ENCODE assay signal across 8 cellular contexts in the genomic region with DNA sequence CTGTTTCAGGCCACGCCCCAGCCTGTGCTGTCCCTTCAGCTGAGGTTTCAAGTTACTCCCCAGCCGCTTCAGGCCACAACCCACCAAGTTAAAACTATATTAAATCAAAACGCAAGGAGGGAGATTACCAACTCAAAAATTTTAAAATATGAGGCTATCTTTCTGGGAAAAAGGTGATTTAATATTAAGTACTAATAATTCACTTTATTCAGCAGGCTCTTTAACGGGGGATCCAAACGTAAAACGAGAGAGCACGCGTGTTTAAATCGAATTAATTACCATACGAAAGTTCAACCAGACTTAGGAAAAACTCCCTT. TPM values are rescaled to one million over a fixed set of nuclear protein-coding genes. Genes with fewer than 3 reads are reported as not detected.
DNase-seq lines count a peak whose midpoint lies in the region; ATAC-seq, FAIRE-seq and TF ChIP-seq lines count a peak whose summit lies in the region.

No MANE protein-coding gene starts in this region.

- DNase-seq in HTR-8/SVneo (ENCODE audit: insufficient read length, low spot score) (peak; percentile 57), choroid plexus epithelial cell (ENCODE audit: low read depth) (peak; percentile 78), lower lobe of right lung (peak; percentile 65), aorta (peak; percentile 74 to 87), Ammon's horn (ENCODE audit: low spot score) (no peak), medulla oblongata (ENCODE audit: extremely low spot score) (no peak)

- no peak overlapping the region for H3K4me3 ChIP-seq in DOHH2 (ENCODE audit: low read length)
- H3K4me3 ChIP-seq in choroid plexus epithelial cell (ENCODE audit: low read depth, low read length), result peak overlapping the region; percentile 56
- peak overlapping the region; percentile 45 for H3K4me3 ChIP-seq in lower lobe of right lung
- H3K4me3 ChIP-seq in aorta (ENCODE audit: low read length in 2 of 2), result peak overlapping the region; percentile 31 to 36

- no peak for FAIRE-seq in HTR-8/SVneo (lab: Jason Lieb, UNC)

- H4K20me1 ChIP-seq in DOHH2 (ENCODE audit: control insufficient read depth, insufficient read depth, low read depth, low read length), result no peaks in the 10 kb centered on the region

- H3K9me2 ChIP-seq in DOHH2 (replicated peaks; ENCODE audit: control insufficient read depth, low read length), result no peaks in the 10 kb centered on the region

- peak; percentile 72 for ATAC-seq in GM21447 (IDR thresholded peaks at IDR 0.05; ENCODE audit: unreplicated experiment)
- peak; percentile 81 to 91 for ATAC-seq in lower lobe of right lung
- peak; percentile 83 for ATAC-seq in aorta (ENCODE audit: low FRiP score)

- H3K27me3 ChIP-seq in DOHH2 (ENCODE audit: control insufficient read depth, low read length), result peaks cover 27% of the 10 kb centered on the region
- no peaks in the 10 kb centered on the region for H3K27me3 ChIP-seq in lower lobe of right lung (ENCODE audit: low read depth)
- no peaks in the 10 kb centered on the region for H3K27me3 ChIP-seq in aorta (ENCODE audit: control insufficient read depth in 1 of 2, insufficient read depth in 2 of 2, low read length in 1 of 2)

- no peak overlapping the region for H3K27ac ChIP-seq in DOHH2 (ENCODE audit: low read depth, low read length)
- H3K27ac ChIP-seq in lower lobe of right lung, result no peak overlapping the region
- no peak overlapping the region for H3K27ac ChIP-seq in aorta (ENCODE audit: low read depth in 1 of 2, low read length in 2 of 2)

- TF ChIP-seq CTCF in DOHH2 (IDR thresholded peaks at IDR 0.05; ENCODE audit: low read depth, low read length, poor library complexity, severe bottlenecking), result no peak
- TF ChIP-seq CTCF in choroid plexus epithelial cell (conservative IDR thresholded peaks at IDR 0.05; ENCODE audit: low read depth, low read length), result no peak
- TF ChIP-seq CTCF in lower lobe of right lung (IDR thresholded peaks at IDR 0.05), result no peak

- H3F3A ChIP-seq in DOHH2 (ENCODE audit: control insufficient read depth, insufficient read depth), result no peaks in the 10 kb centered on the region

- intact Hi-C loops in lower lobe of right lung (cut with DNase I), result no loop called here
- intact Hi-C loops in aorta (cut with DNase I), result loop anchor here (1.0 to 5.0 kb wide), 4 partner anchors 33 to 115 kb away; no protein-coding TSS in a partner anchor

- no peaks in the 10 kb centered on the region for H3K9me3 ChIP-seq in DOHH2 (ENCODE audit: control insufficient read depth, insufficient read depth, low read length)
- H3K9me3 ChIP-seq in lower lobe of right lung, result no peaks in the 10 kb centered on the region
- no peaks in the 10 kb centered on the region for H3K9me3 ChIP-seq in aorta (ENCODE audit: control insufficient read depth, low read length)

- no peaks in the 10 kb centered on the region for H3K79me2 ChIP-seq in DOHH2 (ENCODE audit: control insufficient read depth, low read length)

- H3K4me1 ChIP-seq in DOHH2 (ENCODE audit: control insufficient read depth, low read length) (peaks cover 4% of the 10 kb centered on the region; the same call in 1 of the 2 replicates), lower lobe of right lung (no peaks in the 10 kb centered on the region), aorta (ENCODE audit: control insufficient read depth in 1 of 2, insufficient read depth in 2 of 2, low read length in 2 of 2) (no peaks in the 10 kb centered on the region)

- WGBS in aorta, 2 donors, result 4 to 5% methylated on average over 10 of the region's 10 CpGs

- no peaks in the 10 kb centered on the region for H3K36me3 ChIP-seq in DOHH2 (ENCODE audit: control insufficient read depth, low read length)
- no peaks in the 10 kb centered on the region for H3K36me3 ChIP-seq in lower lobe of right lung
- H3K36me3 ChIP-seq in aorta (ENCODE audit: control insufficient read depth in 1 of 2, insufficient read depth in 2 of 2, low read length in 1 of 2), result no peaks in the 10 kb centered on the region

- H3K4me2 ChIP-seq in DOHH2 (ENCODE audit: low read length), result peak overlapping the region; percentile 40

RNA-seq across cellular contexts. Expression of a gene that starts 1.2 kb away (rescaled TPM):
- not detected for total RNA-seq in lower lobe of right lung
- under 1 TPM in 1 of 2 donors, not detected in 1; 0.33 TPM for total RNA-seq in aorta
- polyA plus RNA-seq in aorta, result not detected

RNA-seq across cellular contexts. Expression of a gene that starts 20.3 kb away (rescaled TPM):
- total RNA-seq in lower lobe of right lung, result not detected
- total RNA-seq in aorta, result 1 to 10 TPM in 1 of 2 donors, under 1 TPM in 1; 0.26 to 2.1 TPM
- polyA plus RNA-seq in aorta, result 100 to 1,000 TPM in 1 of 2 donors, 1 to 10 TPM in 1; 1.2 to 114 TPM

Comparison
In these comparisons a context has a peak if more than half of its experiments do, and no peak if none do; other contexts are left out.
1. DNase-seq: peak in HTR-8/SVneo (single experiment), choroid plexus epithelial cell (single experiment), lower lobe of right lung (single experiment) and aorta (2 of 2); none in Ammon's horn (single experiment) and medulla oblongata (single experiment).
2. Peak in every context shown above with its lines, with median percentiles within 50 percentile points of each other: ATAC-seq.